In the genomic region with DNA sequence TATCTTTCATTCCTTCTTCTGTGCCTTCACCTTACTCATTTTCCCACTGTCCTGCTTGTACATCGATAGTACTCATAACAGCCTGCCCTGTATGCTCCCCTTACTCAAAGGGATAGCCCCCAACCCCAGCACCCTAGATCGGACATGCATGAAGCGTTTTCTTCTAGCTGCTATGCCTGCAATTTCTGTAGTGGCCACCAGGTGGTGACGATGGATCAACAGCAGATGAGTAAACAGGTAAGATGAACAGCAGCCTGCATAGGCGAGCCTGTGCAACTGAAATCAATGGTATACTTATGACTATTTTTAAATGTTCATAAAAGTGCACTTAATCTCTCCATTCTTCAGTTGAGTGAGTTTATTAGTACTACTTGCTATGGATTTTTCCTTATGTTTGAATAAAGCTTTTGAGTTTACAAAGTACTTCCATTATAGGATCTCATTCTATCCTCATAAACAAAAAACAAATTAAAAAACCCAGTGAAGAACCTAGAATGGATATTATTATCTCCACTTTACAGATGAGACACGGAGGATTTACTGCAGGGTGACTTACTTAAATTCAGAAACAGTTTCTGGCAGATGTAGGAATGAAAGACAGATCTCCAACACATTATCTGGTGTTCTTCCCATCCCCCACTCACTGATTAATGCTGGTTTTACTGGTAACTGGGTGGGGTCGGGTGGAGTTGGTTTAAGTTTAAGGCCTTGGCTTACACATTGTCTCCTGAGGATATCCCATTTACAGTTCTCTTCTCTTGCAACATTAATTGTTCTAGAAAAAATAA, we compare ENCODE assay signal across 8 cellular contexts.
DNase-seq lines count a peak whose midpoint lies in the region; ATAC-seq and TF ChIP-seq lines count a peak whose summit lies in the region.

No MANE protein-coding gene starts in this region.

- peaks cover 0 to 15% (median 0%) of the 10 kb centered on the region in 9 donors for H3K36me3 ChIP-seq in heart left ventricle

- TF ChIP-seq CTCF in WTC11 (IDR thresholded peaks at IDR 0.05) = peak; percentile 92
- peak in 11 of 12 donors; percentile 35 to 68 (median 58) for TF ChIP-seq CTCF in heart left ventricle (IDR thresholded peaks at IDR 0.05)
- no peak for TF ChIP-seq CTCF in coronary artery (IDR thresholded peaks at IDR 0.05)

- no peak overlapping the region for H3K27ac Mint-ChIP-seq in WTC11

- H3K27me3 Mint-ChIP-seq in WTC11 (ENCODE audit: low read depth) = no peaks in the 10 kb centered on the region; the same call in 1 of the 2 replicates

- ATAC-seq in WTC11 (peak; percentile 83), heart left ventricle (peak in 2 of 4 donors; percentile 16 to 47)

- peaks cover 30% of the 10 kb centered on the region for H3K4me1 Mint-ChIP-seq in WTC11

- H3K4me3 Mint-ChIP-seq in WTC11 = no peak overlapping the region

- no peaks in the 10 kb centered on the region for H3K27me3 ChIP-seq in heart left ventricle

- peaks cover 0 to 4% (median 0%) of the 10 kb centered on the region in 12 donors for H3K4me1 ChIP-seq in heart left ventricle

- CTCF ChIA-PET in WTC11 (lab: Charles Lee) = interaction anchor here (0.6 to 1.7 kb wide), 9 partner anchors 8 to 560 kb away, joined by 3 to 10 read pairs (median 5); no protein-coding TSS in a partner anchor

- intact Hi-C loops in heart left ventricle (cut with DNase I) = no loop called here

- H3K4me3 ChIP-seq in heart left ventricle (no peak overlapping the region), coronary artery (no peak overlapping the region)

- peak overlapping the region in 1 of 12 donors; percentile 39 for H3K27ac ChIP-seq in heart left ventricle
- no peak overlapping the region for H3K27ac ChIP-seq in coronary artery

- peaks cover 0 to 18% (median 10%) of the 10 kb centered on the region in 12 donors for H3K9me3 ChIP-seq in heart left ventricle

- no peak for TF ChIP-seq POLR2A in heart left ventricle (IDR thresholded peaks at IDR 0.05)

- WGBS in heart left ventricle, 4 donors = 64 to 71% (median 67%) methylated on average over 7 of the region's 7 CpGs

- peaks cover 17% of the 10 kb centered on the region for H3K9me3 Mint-ChIP-seq in WTC11

- POLR2A ChIA-PET in WTC11 (lab: Charles Lee) = interaction anchor here (0.6 kb wide), 1 partner anchor 196 kb away, joined by 7 read pairs; no protein-coding TSS in a partner anchor

- H3K36me3 Mint-ChIP-seq in WTC11 = peaks cover 32% of the 10 kb centered on the region

- DNase-seq in GDM1 (lab: John Stamatoyannopoulos, UW) = peak; percentile 7
- DNase-seq in HuH-7 (ENCODE audit: low spot score) = peak; percentile 24
- peak; percentile 87 for DNase-seq in WTC11 (ENCODE audit: low spot score)
- no peak for DNase-seq in heart left ventricle
- DNase-seq in stimulated activated CD4-positive, alpha-beta T cell treated with anti-CD3 and anti-CD28 coated beads, Interleukin-1b, Interleukin-23, amount 100 ng/mL, for 4 hours (ENCODE audit: low read depth in 2 of 2) = peak; percentile 0 to 3
- DNase-seq in central memory CD4-positive, alpha-beta T cell = no peak
- no peak for DNase-seq in effector CD4-positive, alpha-beta T cell
- DNase-seq in coronary artery (ENCODE audit: low spot score) = no peak

TF ChIP-seq in WTC11, 78 proteins besides CTCF, POLR2A, EP300 and RAD21:
- TF ChIP-seq JUN (CRISPR knock-in tag; IDR thresholded peaks at IDR 0.05) = no peak
- peak; percentile 74 for TF ChIP-seq ZNF317 (CRISPR knock-in tag; IDR thresholded peaks at IDR 0.05; ENCODE audit: borderline replicate concordance, low read depth)

Comparison
In these comparisons a context has a peak if more than half of its experiments do, and no peak if none do; other contexts are left out.
1. DNase-seq: peak in GDM1 (single experiment), HuH-7 (single experiment), WTC11 (single experiment) and stimulated activated CD4-positive, alpha-beta T cell treated with anti-CD3 and anti-CD28 coated beads, Interleukin-1b, Interleukin-23, amount 100 ng/mL, for 4 hours (2 of 2); none in heart left ventricle (0 of 5), central memory CD4-positive, alpha-beta T cell (single experiment), effector CD4-positive, alpha-beta T cell (single experiment) and coronary artery (single experiment).